In genomic region chr21:46129846-46130651, GRCh38 we compare ENCODE assay signal across 33 cellular contexts. TPM values are rescaled to one million over a fixed set of nuclear protein-coding genes. Genes with fewer than 3 reads are reported as not detected.
DNase-seq lines count a peak whose midpoint lies in the region; ATAC-seq and TF ChIP-seq lines count a peak whose summit lies in the region.
"Had no signal": no experiment of that assay in that cellular context is flagged by ENCODE, and none has a peak within 500 bp of the region (broad histone marks: within the 10 kb centered on the region; RNA-seq: fewer than 3 reads in every experiment).

No MANE protein-coding gene starts in this region.

- ATAC-seq in HG02678 (IDR thresholded peaks at IDR 0.05; ENCODE audit: unreplicated experiment): no peak
- ATAC-seq: activated CD8-positive, alpha-beta memory T cell treated with anti-CD3 and anti-CD28 coated beads, Interleukin-2, amount 10 ng/mL, durations not matched to agents 7 days and 5 days; activated T-cell treated with anti-CD3 and anti-CD28 coated beads, Interleukin-2, amount 50 U/mL, for 4 hours; foreskin keratinocyte; left colon had no signal

- peaks cover 3% of the 10 kb centered on the region for H3K79me1 ChIP-seq in mesenchymal stem cell (replicated peaks; ENCODE audit: low read length, poor library complexity, severe bottlenecking)

- peaks cover under 1% of the 10 kb centered on the region for H3K9me3 Mint-ChIP-seq in glutamatergic neuron (ENCODE audit: unreplicated experiment)
- H3K9me3 Mint-ChIP-seq: activated T-cell treated with anti-CD3 and anti-CD28 coated beads, Interleukin-2, amount 50 U/mL, for 4 hours; central memory CD8-positive, alpha-beta T cell; dendritic cell treated with granulocyte-macrophage colony-stimulating factor and Interleukin-4, amounts not matched to agents 40 ng/mL and 50 ng/mL, for 4 days; endodermal cell; naive B cell; stimulated activated naive CD8-positive, alpha-beta T cell treated with anti-CD3 and anti-CD28 coated beads, Interleukin-15, Interleukin-2, amounts not matched to agents 100 ng/mL and 50 ng/mL, for 24 hours had no signal

- peak overlapping the region in 1 of 2 experiments; percentile 31 for H3K18ac ChIP-seq in mesenchymal stem cell (ENCODE audit: low read depth in 1 of 2, low read length in 2 of 2)

- H3K9me3 ChIP-seq in adipocyte (ENCODE audit: control insufficient read depth, low read length): no peaks in the 10 kb centered on the region
- peaks cover 3% of the 10 kb centered on the region for H3K9me3 ChIP-seq in mesenchymal stem cell (ENCODE audit: control insufficient read depth, low read length)
- no peaks in the 10 kb centered on the region for H3K9me3 ChIP-seq in sigmoid colon
- H3K9me3 ChIP-seq: SJSA1, uterus had no signal

- peaks cover 6% of the 10 kb centered on the region for H3K27me3 Mint-ChIP-seq in glutamatergic neuron (ENCODE audit: unreplicated experiment)
- H3K27me3 Mint-ChIP-seq: activated CD8-positive, alpha-beta memory T cell treated with anti-CD3 and anti-CD28 coated beads, Interleukin-2, amount 10 ng/mL, durations not matched to agents 7 days and 5 days; central memory CD8-positive, alpha-beta T cell; dendritic cell treated with granulocyte-macrophage colony-stimulating factor and Interleukin-4, amounts not matched to agents 40 ng/mL and 50 ng/mL, for 4 days; stimulated activated naive CD8-positive, alpha-beta T cell treated with anti-CD3 and anti-CD28 coated beads, Interleukin-15, Interleukin-2, amounts not matched to agents 100 ng/mL and 50 ng/mL, for 24 hours had no signal

- no peak overlapping the region for H2AFZ ChIP-seq in mesenchymal stem cell (ENCODE audit: low read depth, low read length)
- H2AFZ ChIP-seq: hepatocyte had no signal

- no peak overlapping the region for H3K4me3 Mint-ChIP-seq in glutamatergic neuron (ENCODE audit: unreplicated experiment)
- H3K4me3 Mint-ChIP-seq: activated CD8-positive, alpha-beta memory T cell treated with anti-CD3 and anti-CD28 coated beads, Interleukin-2, amount 10 ng/mL, durations not matched to agents 7 days and 5 days; activated T-cell treated with anti-CD3 and anti-CD28 coated beads, Interleukin-2, amount 50 U/mL, for 4 hours; central memory CD8-positive, alpha-beta T cell; dendritic cell treated with granulocyte-macrophage colony-stimulating factor and Interleukin-4, amounts not matched to agents 40 ng/mL and 50 ng/mL, for 4 days; endodermal cell; HFFc6; naive B cell; stimulated activated naive CD8-positive, alpha-beta T cell treated with anti-CD3 and anti-CD28 coated beads, Interleukin-15, Interleukin-2, amounts not matched to agents 100 ng/mL and 50 ng/mL, for 24 hours had no signal

- no peak for TF ChIP-seq POLR2A in sigmoid colon (IDR thresholded peaks at IDR 0.05)

- TF ChIP-seq CTCF in glutamatergic neuron (IDR thresholded peaks at IDR 0.05; ENCODE audit: partially characterized antibody, unreplicated experiment) (no peak), sigmoid colon (IDR thresholded peaks at IDR 0.05) (no peak)

- no peak overlapping the region for H3K4me2 ChIP-seq in mesenchymal stem cell (ENCODE audit: low read length, poor library complexity, severe bottlenecking)
- H3K4me2 ChIP-seq: hepatocyte had no signal

- H3K27ac ChIP-seq in mesenchymal stem cell (ENCODE audit: low read length, poor library complexity, severe bottlenecking) (no peak overlapping the region), sigmoid colon (peak overlapping the region; percentile 24 to 66 (median 52))
- H3K27ac ChIP-seq: foreskin keratinocyte, hepatocyte, SJSA1, uterus, WERI-Rb-1 had no signal

- H3K4ac ChIP-seq in mesenchymal stem cell (ENCODE audit: low read depth in 1 of 2, low read length in 2 of 2): peak overlapping the region in 1 of 2 experiments; percentile 18

- H3K36me3 Mint-ChIP-seq in glutamatergic neuron (ENCODE audit: unreplicated experiment): no peaks in the 10 kb centered on the region
- H3K36me3 Mint-ChIP-seq: activated CD8-positive, alpha-beta memory T cell treated with anti-CD3 and anti-CD28 coated beads, Interleukin-2, amount 10 ng/mL, durations not matched to agents 7 days and 5 days; naive B cell had no signal

- H2BK120ac ChIP-seq in mesenchymal stem cell (ENCODE audit: low read depth, low read length): no peak overlapping the region

- H3K4me1 Mint-ChIP-seq in glutamatergic neuron (ENCODE audit: low read depth, unreplicated experiment): no peaks in the 10 kb centered on the region
- H3K4me1 Mint-ChIP-seq: activated CD8-positive, alpha-beta memory T cell treated with anti-CD3 and anti-CD28 coated beads, Interleukin-2, amount 10 ng/mL, durations not matched to agents 7 days and 5 days; central memory CD8-positive, alpha-beta T cell; endodermal cell; naive B cell had no signal

- 98% methylated on average over 25 of the region's 27 CpGs for WGBS in mesenchymal stem cell
- 81 to 88% methylated on average over 27 of the region's 27 CpGs for WGBS in sigmoid colon, 2 donors

- no peak overlapping the region for H2BK15ac ChIP-seq in mesenchymal stem cell (ENCODE audit: low read depth, poor library complexity, severe bottlenecking)

- H3K36me3 ChIP-seq in adipocyte (ENCODE audit: control insufficient read depth, insufficient read depth, low read length, severe bottlenecking): peaks cover 54% of the 10 kb centered on the region
- H3K36me3 ChIP-seq in mesenchymal stem cell (ENCODE audit: control insufficient read depth in 1 of 2, insufficient read depth in 2 of 2, low read depth in 1 of 2, low read length in 2 of 2): peaks cover 72 to 74% of the 10 kb centered on the region in 2 experiments
- peaks cover 27 to 63% (median 36%) of the 10 kb centered on the region in 4 donors for H3K36me3 ChIP-seq in sigmoid colon
- H3K36me3 ChIP-seq: uterus had no signal

- peak overlapping the region in 1 of 2 experiments; percentile 19 for H2BK12ac ChIP-seq in mesenchymal stem cell (ENCODE audit: low read length in 2 of 2)

- peak overlapping the region; percentile 50 for H4K8ac ChIP-seq in mesenchymal stem cell (ENCODE audit: low read length)

- TF ChIP-seq EP300 in sigmoid colon (IDR thresholded peaks at IDR 0.05): no peak

- no peak overlapping the region for H3K27ac Mint-ChIP-seq in glutamatergic neuron (ENCODE audit: unreplicated experiment)
- H3K27ac Mint-ChIP-seq: activated CD8-positive, alpha-beta memory T cell treated with anti-CD3 and anti-CD28 coated beads, Interleukin-2, amount 10 ng/mL, durations not matched to agents 7 days and 5 days; dendritic cell treated with granulocyte-macrophage colony-stimulating factor and Interleukin-4, amounts not matched to agents 40 ng/mL and 50 ng/mL, for 4 days; endodermal cell; HFFc6; naive B cell; stimulated activated naive CD8-positive, alpha-beta T cell treated with anti-CD3 and anti-CD28 coated beads, Interleukin-15, Interleukin-2, amounts not matched to agents 100 ng/mL and 50 ng/mL, for 24 hours had no signal

- intact Hi-C loops in sigmoid colon (cut with DNase I): no loop called here

- H2AK5ac ChIP-seq in mesenchymal stem cell (ENCODE audit: low read length, severe bottlenecking): no peak overlapping the region

- H3K4me1 ChIP-seq in adipocyte (ENCODE audit: control insufficient read depth, insufficient read depth, low read length): no peaks in the 10 kb centered on the region
- peaks cover 9% of the 10 kb centered on the region for H3K4me1 ChIP-seq in mesenchymal stem cell (ENCODE audit: control insufficient read depth, insufficient read depth, low read depth, low read length)
- peaks cover 0 to 8% (median 0%) of the 10 kb centered on the region in 4 donors for H3K4me1 ChIP-seq in sigmoid colon
- H3K4me1 ChIP-seq: foreskin keratinocyte, SJSA1 had no signal

- H3K4me3 ChIP-seq in adipocyte (ENCODE audit: low read length) (no peak overlapping the region), mesenchymal stem cell (ENCODE audit: insufficient read depth in 1 of 2, low read depth in 1 of 2, low read length in 2 of 2) (no peak overlapping the region), sigmoid colon (no peak overlapping the region)
- H3K4me3 ChIP-seq: hepatocyte, SJSA1, uterus had no signal

- no peaks in the 10 kb centered on the region for H3K27me3 ChIP-seq in adipocyte (replicated peaks; ENCODE audit: control insufficient read depth, insufficient read depth, low read length)
- H3K27me3 ChIP-seq in mesenchymal stem cell (ENCODE audit: control insufficient read depth in 1 of 2, insufficient read depth in 1 of 2, low read length in 2 of 2): no peaks in the 10 kb centered on the region
- no peaks in the 10 kb centered on the region for H3K27me3 ChIP-seq in sigmoid colon
- H3K27me3 ChIP-seq: foreskin keratinocyte, hepatocyte, SJSA1, uterus had no signal

- H3K23ac ChIP-seq in mesenchymal stem cell (ENCODE audit: low read length in 2 of 2): no peak overlapping the region

- no peak overlapping the region for H2BK5ac ChIP-seq in mesenchymal stem cell (ENCODE audit: low read depth, low read length, poor library complexity, severe bottlenecking)

- H3K14ac ChIP-seq in mesenchymal stem cell (ENCODE audit: low read length in 2 of 2): no peak overlapping the region

- H3K9ac ChIP-seq in adipocyte (ENCODE audit: low read length): peak overlapping the region; percentile 0
- no peak overlapping the region for H3K9ac ChIP-seq in mesenchymal stem cell (ENCODE audit: low read length)

- no peak for DNase-seq in adipocyte (ENCODE audit: low read depth)
- peak; percentile 12 for DNase-seq in glutamatergic neuron
- peak; percentile 15 for DNase-seq in mesenchymal stem cell
- DNase-seq in sigmoid colon: no peak
- no peak for DNase-seq in activated CD4-positive, alpha-beta T cell treated with anti-CD3 and anti-CD28 coated beads, Interleukin-2, amount 50 U/mL, for 48 hours
- DNase-seq in activated CD4-positive, alpha-beta T cell treated with anti-CD3 and anti-CD28 coated beads, Interleukin-2, amount 50 U/mL, for 4 hours: no peak
- DNase-seq: activated CD4-positive, alpha-beta T cell treated with anti-CD3 and anti-CD28 coated beads, Interleukin-2, amount 50 U/mL, for 1 hour; activated CD8-positive, alpha-beta memory T cell treated with anti-CD3 and anti-CD28 coated beads, Interleukin-2, amount 10 ng/mL, durations not matched to agents 7 days and 5 days; activated T-cell treated with anti-CD3 and anti-CD28 coated beads, Interleukin-2, amount 50 U/mL, for 4 hours; DMS 273 treated with DMSO at 0.1 percent for 48 hours; endodermal cell; foreskin keratinocyte; GOT3; HFFc6; KG1; left colon; naive B cell; NCI-H1092 treated with DMSO at 0.1 percent for 48 hours; NCI-H1694 treated with DMSO at 0.1 percent for 48 hours; NCI-H510A; nucleus accumbens; stimulated activated CD4-positive, alpha-beta T cell treated with anti-CD3 and anti-CD28 coated beads, Interleukin-2, amount 100 ng/mL, for 24 hours; stimulated activated CD8-positive, alpha-beta memory T cell treated with anti-CD3 and anti-CD28 coated beads, Interleukin-4, amount 100 ng/mL, for 48 hours; T1000 had no signal

- peak overlapping the region; percentile 34 for H4K91ac ChIP-seq in mesenchymal stem cell (ENCODE audit: low read length)

RNA-seq across cellular contexts. Expression of gene FTCD, which starts 25.3 kb away (rescaled TPM):
- 13.4 TPM for total RNA-seq in glutamatergic neuron (ENCODE audit: unreplicated experiment)
- 1.5 TPM for polyA plus RNA-seq in mesenchymal stem cell (2013, experiment 1 of 2)
- polyA plus RNA-seq in mesenchymal stem cell (2013, experiment 2 of 2): 1.8 TPM
- total RNA-seq in sigmoid colon: 1 to 10 TPM in 1 of 4 donors, not detected in 3; 1.4 TPM
- polyA plus RNA-seq in sigmoid colon: under 1 TPM in 1 of 3 donors, not detected in 2; 0.20 TPM
- total RNA-seq: activated CD8-positive, alpha-beta memory T cell treated with anti-CD3 and anti-CD28 coated beads, Interleukin-2, amount 10 ng/mL, durations not matched to agents 7 days and 5 days; foreskin keratinocyte; MCF 10A; SJSA1 had no signal
- polyA plus RNA-seq: foreskin keratinocyte had no signal

RNA-seq across cellular contexts. Expression of gene COL6A2, which starts 32.1 kb away (rescaled TPM):
- total RNA-seq in glutamatergic neuron (ENCODE audit: unreplicated experiment) (55.2 TPM), sigmoid colon (1,000 to 10,000 TPM in 2 of 4 donors, 100 to 1,000 TPM in 2; 570 to 1,745 (median 1,082) TPM)
- polyA plus RNA-seq in mesenchymal stem cell (2013, experiment 1 of 2): 1,409 TPM
- polyA plus RNA-seq in mesenchymal stem cell (2013, experiment 2 of 2): 1,389 TPM
- polyA plus RNA-seq in sigmoid colon: 100 to 1,000 TPM in 1 of 3 donors, 10 to 100 TPM in 2; 14.3 to 233 (median 37.8) TPM

RNA-seq across cellular contexts. Expression of gene SPATC1L, which starts 54.2 kb away (rescaled TPM):
- 58.7 TPM for total RNA-seq in glutamatergic neuron (ENCODE audit: unreplicated experiment)
- polyA plus RNA-seq in mesenchymal stem cell (2013, experiment 1 of 2): 39.1 TPM
- polyA plus RNA-seq in mesenchymal stem cell (2013, experiment 2 of 2): 40.8 TPM
- 10 to 100 TPM in 1 of 4 donors, 1 to 10 TPM in 2, under 1 TPM in 1; 0.95 to 18.3 (median 7.1) TPM for total RNA-seq in sigmoid colon
- polyA plus RNA-seq in sigmoid colon: 10 to 100 TPM in 1 of 3 donors, 1 to 10 TPM in 2; 3.2 to 11.0 (median 7.8) TPM

Comparison
In these comparisons a context has a peak if more than half of its experiments do, and no peak if none do; other contexts are left out.
1. DNase-seq: peak in glutamatergic neuron (single experiment) and mesenchymal stem cell (single experiment); none in adipocyte (single experiment), sigmoid colon (single experiment), activated CD4-positive, alpha-beta T cell treated with anti-CD3 and anti-CD28 coated beads, Interleukin-2, amount 50 U/mL, for 48 hours (0 of 2) and activated CD4-positive, alpha-beta T cell treated with anti-CD3 and anti-CD28 coated beads, Interleukin-2, amount 50 U/mL, for 4 hours (0 of 2).
2. RNA of gene COL6A2, which starts 32.1 kb away (total RNA-seq): 570 to 1,745 TPM in sigmoid colon; 55.2 TPM in glutamatergic neuron (single experiment); every median in the first group is over 10 times any median in the second.